ENCODE assay signal across 20 cellular contexts in the genomic region with DNA sequence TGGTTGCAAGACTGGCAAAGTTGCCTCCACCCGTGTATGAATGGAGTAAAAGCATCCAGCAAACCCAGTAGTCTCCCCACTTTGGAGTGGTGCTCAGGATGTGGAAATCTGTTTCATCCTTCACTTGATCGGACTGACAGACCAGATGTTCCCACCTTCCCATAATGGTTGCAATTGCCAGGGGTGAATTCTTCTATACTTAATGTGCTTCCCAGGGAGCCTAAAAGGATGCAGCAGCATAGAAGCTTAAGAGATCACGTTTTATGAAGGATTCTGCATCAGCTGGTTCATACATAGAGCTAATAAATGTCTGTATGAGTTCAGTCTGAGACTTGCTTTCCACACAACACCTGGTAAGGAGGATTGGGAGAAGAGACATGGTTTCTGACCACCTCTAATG.
A peak's percentile ranks its signal among the peaks of the same experiment; 100 is the strongest.
DNase-seq lines count a peak whose midpoint lies in the region; ATAC-seq, FAIRE-seq and TF ChIP-seq lines count a peak whose summit lies in the region.
"Had no signal": no experiment of that assay in that cellular context is flagged by ENCODE, and none has a peak within 500 bp of the region (broad histone marks: within the 10 kb centered on the region; RNA-seq: fewer than 3 reads in every experiment).

No MANE protein-coding gene starts in this region.

- peak; percentile 15 for DNase-seq in activated CD8-positive, alpha-beta memory T cell treated with anti-CD3 and anti-CD28 coated beads for 24 hours
- DNase-seq in activated CD8-positive, alpha-beta memory T cell treated with anti-CD3 and anti-CD28 coated beads, Interleukin-2, amount 50 U/mL, for 48 hours, result no peak
- DNase-seq in fibroblast of mammary gland (ENCODE audit: low read depth) (peak; percentile 81), retina (peak; percentile 17), GM19239 (ENCODE audit: insufficient read length, low spot score) (no peak), Right ventricle myocardium inferior (ENCODE audit: missing footprints) (no peak)
- DNase-seq: ACHN; AML-193; Caco-2; Calu3; CD4-positive, alpha-beta T cell; CD8-positive, alpha-beta T cell; DMS79 treated with DMSO at 0.1 percent for 48 hours; GF-D8 had no signal

- no peak for FAIRE-seq in GM19239 (lab: Jason Lieb, UNC)
- FAIRE-seq: A549, D721Med, G401.6, GM12891 had no signal

- H3K4me3 ChIP-seq in fibroblast of mammary gland (ENCODE audit: control insufficient read depth, low read depth, low read length), result no peak overlapping the region
- H3K4me3 ChIP-seq: A549; BLaER1 treated with 17β-estradiol and CSF1 and Interleukin-3, amounts not matched to agents 10 nM and 100 nM had no signal

- intact Hi-C loops in Right ventricle myocardium inferior (cut with DNase I), result no loop called here

- no peak for ATAC-seq in Right ventricle myocardium inferior
- no peak for ATAC-seq in activated CD4-positive, CD25-positive, alpha-beta regulatory T cell treated with anti-CD3 and anti-CD28 coated beads, Interleukin-2, amount 50 U/mL, for 24 hours
- ATAC-seq: A549; CD8-positive, alpha-beta T cell had no signal

- TF ChIP-seq CTCF in fibroblast of mammary gland (conservative IDR thresholded peaks at IDR 0.05; ENCODE audit: control insufficient read depth, insufficient read depth, low read depth, low read length), result no peak

Comparison
In these comparisons a context has a peak if more than half of its experiments do, and no peak if none do; other contexts are left out.
1. DNase-seq: peak in activated CD8-positive, alpha-beta memory T cell treated with anti-CD3 and anti-CD28 coated beads for 24 hours (single experiment), fibroblast of mammary gland (single experiment) and retina (single experiment); none in activated CD8-positive, alpha-beta memory T cell treated with anti-CD3 and anti-CD28 coated beads, Interleukin-2, amount 50 U/mL, for 48 hours (single experiment), GM19239 (single experiment) and Right ventricle myocardium inferior (single experiment).